Comparison of ENCODE assay signal across 1 cellular context in the genomic region with DNA sequence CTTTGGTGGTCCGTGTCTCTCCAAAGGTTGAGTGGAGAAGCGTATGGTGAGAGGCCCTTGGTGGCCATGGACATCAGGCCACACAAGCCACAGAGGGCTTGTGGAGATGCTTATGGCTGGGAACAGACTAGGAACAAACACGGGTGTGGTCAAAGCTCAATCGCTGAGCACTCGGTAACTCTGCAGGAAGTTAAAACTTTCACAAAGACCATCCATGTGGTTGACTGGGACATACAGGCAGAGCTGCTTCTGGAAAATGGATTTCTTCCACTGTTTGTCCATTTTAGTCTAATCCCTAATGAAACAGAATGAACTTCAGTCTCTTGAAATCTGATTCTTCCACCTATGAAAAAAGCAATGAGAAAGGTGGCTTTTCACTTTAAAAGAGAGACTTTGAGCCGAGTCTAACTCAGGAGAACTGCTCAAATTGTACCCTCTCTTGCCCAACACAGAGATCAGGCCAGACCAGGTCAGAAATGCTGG.
A peak's percentile ranks its signal among the peaks of the same experiment; 100 is the strongest.
TF ChIP-seq lines count a peak whose summit lies in the region.

No MANE protein-coding gene starts in this region.

TF ChIP-seq in HepG2, 621 proteins besides CTCF, POLR2A, EP300 and RAD21 (continued from another document and continues in another):
- TF ChIP-seq, protein P1, sequence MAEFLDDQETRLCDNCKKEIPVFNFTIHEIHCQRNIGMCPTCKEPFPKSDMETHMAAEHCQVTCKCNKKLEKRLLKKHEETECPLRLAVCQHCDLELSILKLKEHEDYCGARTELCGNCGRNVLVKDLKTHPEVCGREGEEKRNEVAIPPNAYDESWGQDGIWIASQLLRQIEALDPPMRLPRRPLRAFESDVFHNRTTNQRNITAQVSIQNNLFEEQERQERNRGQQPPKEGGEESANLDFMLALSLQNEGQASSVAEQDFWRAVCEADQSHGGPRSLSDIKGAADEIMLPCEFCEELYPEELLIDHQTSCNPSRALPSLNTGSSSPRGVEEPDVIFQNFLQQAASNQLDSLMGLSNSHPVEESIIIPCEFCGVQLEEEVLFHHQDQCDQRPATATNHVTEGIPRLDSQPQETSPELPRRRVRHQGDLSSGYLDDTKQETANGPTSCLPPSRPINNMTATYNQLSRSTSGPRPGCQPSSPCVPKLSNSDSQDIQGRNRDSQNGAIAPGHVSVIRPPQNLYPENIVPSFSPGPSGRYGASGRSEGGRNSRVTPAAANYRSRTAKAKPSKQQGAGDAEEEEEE (CRISPR knock-in tag; IDR thresholded peaks at IDR 0.05; ENCODE audit: borderline replicate concordance): no peak
- no peak for TF ChIP-seq SMARCC2 (IDR thresholded peaks at IDR 0.05)
- TF ChIP-seq ETV5 (CRISPR knock-in tag; IDR thresholded peaks at IDR 0.05; ENCODE audit: borderline replicate concordance): peak; percentile 31; the same call in 1 of the 2 replicates
- TF ChIP-seq, protein P2, sequence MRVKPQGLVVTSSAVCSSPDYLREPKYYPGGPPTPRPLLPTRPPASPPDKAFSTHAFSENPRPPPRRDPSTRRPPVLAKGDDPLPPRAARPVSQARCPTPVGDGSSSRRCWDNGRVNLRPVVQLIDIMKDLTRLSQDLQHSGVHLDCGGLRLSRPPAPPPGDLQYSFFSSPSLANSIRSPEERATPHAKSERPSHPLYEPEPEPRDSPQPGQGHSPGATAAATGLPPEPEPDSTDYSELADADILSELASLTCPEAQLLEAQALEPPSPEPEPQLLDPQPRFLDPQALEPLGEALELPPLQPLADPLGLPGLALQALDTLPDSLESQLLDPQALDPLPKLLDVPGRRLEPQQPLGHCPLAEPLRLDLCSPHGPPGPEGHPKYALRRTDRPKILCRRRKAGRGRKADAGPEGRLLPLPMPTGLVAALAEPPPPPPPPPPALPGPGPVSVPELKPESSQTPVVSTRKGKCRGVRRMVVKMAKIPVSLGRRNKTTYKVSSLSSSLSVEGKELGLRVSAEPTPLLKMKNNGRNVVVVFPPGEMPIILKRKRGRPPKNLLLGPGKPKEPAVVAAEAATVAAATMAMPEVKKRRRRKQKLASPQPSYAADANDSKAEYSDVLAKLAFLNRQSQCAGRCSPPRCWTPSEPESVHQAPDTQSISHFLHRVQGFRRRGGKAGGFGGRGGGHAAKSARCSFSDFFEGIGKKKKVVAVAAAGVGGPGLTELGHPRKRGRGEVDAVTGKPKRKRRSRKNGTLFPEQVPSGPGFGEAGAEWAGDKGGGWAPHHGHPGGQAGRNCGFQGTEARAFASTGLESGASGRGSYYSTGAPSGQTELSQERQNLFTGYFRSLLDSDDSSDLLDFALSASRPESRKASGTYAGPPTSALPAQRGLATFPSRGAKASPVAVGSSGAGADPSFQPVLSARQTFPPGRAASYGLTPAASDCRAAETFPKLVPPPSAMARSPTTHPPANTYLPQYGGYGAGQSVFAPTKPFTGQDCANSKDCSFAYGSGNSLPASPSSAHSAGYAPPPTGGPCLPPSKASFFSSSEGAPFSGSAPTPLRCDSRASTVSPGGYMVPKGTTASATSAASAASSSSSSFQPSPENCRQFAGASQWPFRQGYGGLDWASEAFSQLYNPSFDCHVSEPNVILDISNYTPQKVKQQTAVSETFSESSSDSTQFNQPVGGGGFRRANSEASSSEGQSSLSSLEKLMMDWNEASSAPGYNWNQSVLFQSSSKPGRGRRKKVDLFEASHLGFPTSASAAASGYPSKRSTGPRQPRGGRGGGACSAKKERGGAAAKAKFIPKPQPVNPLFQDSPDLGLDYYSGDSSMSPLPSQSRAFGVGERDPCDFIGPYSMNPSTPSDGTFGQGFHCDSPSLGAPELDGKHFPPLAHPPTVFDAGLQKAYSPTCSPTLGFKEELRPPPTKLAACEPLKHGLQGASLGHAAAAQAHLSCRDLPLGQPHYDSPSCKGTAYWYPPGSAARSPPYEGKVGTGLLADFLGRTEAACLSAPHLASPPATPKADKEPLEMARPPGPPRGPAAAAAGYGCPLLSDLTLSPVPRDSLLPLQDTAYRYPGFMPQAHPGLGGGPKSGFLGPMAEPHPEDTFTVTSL (CRISPR knock-in tag; IDR thresholded peaks at IDR 0.05; ENCODE audit: borderline replicate concordance): peak; percentile 37; the same call in 1 of the 2 replicates
- TF ChIP-seq TMF1 (CRISPR knock-in tag; IDR thresholded peaks at IDR 0.05; ENCODE audit: low read depth): no peak
- TF ChIP-seq HNF4G (IDR thresholded peaks at IDR 0.05; ENCODE audit: borderline replicate concordance, low read depth, low read length): peak; percentile 78
- TF ChIP-seq HNF4G (CRISPR knock-in tag; IDR thresholded peaks at IDR 0.05; ENCODE audit: borderline replicate concordance, low read depth): no peak; the same call in 1 of the 2 replicates
- TF ChIP-seq DPF2 (CRISPR knock-in tag; IDR thresholded peaks at IDR 0.05; ENCODE audit: borderline replicate concordance, low read depth): peak; percentile 60; the same call in 1 of the 2 replicates
- TF ChIP-seq ZBTB38 (CRISPR knock-in tag; IDR thresholded peaks at IDR 0.05): peak; percentile 55; the same call in 1 of the 2 replicates
- no peak for TF ChIP-seq REXO4 (CRISPR knock-in tag; IDR thresholded peaks at IDR 0.05; ENCODE audit: borderline replicate concordance)
- no peak for TF ChIP-seq SRSF9 (IDR thresholded peaks at IDR 0.05; ENCODE audit: borderline replicate concordance, insufficient read depth, low read depth, low read length, poor library complexity, severe bottlenecking)
- TF ChIP-seq ZNF556 (CRISPR knock-in tag; IDR thresholded peaks at IDR 0.05; ENCODE audit: borderline replicate concordance): peak; percentile 33; the same call in 1 of the 2 replicates
- peak; percentile 52; the same call in 1 of the 2 replicates for TF ChIP-seq RFXAP (CRISPR knock-in tag; IDR thresholded peaks at IDR 0.05; ENCODE audit: borderline replicate concordance)
- TF ChIP-seq ZNF616 (CRISPR knock-in tag; IDR thresholded peaks at IDR 0.05; ENCODE audit: low read depth): no peak
- no peak for TF ChIP-seq MBD4 (IDR thresholded peaks at IDR 0.05; ENCODE audit: borderline replicate concordance, low read length)
- TF ChIP-seq RXRB (CRISPR knock-in tag; IDR thresholded peaks at IDR 0.05; ENCODE audit: borderline replicate concordance): 0 out of 2 replicates have a peak, but pooled peaks have one; percentile 12
- TF ChIP-seq, protein P3, sequence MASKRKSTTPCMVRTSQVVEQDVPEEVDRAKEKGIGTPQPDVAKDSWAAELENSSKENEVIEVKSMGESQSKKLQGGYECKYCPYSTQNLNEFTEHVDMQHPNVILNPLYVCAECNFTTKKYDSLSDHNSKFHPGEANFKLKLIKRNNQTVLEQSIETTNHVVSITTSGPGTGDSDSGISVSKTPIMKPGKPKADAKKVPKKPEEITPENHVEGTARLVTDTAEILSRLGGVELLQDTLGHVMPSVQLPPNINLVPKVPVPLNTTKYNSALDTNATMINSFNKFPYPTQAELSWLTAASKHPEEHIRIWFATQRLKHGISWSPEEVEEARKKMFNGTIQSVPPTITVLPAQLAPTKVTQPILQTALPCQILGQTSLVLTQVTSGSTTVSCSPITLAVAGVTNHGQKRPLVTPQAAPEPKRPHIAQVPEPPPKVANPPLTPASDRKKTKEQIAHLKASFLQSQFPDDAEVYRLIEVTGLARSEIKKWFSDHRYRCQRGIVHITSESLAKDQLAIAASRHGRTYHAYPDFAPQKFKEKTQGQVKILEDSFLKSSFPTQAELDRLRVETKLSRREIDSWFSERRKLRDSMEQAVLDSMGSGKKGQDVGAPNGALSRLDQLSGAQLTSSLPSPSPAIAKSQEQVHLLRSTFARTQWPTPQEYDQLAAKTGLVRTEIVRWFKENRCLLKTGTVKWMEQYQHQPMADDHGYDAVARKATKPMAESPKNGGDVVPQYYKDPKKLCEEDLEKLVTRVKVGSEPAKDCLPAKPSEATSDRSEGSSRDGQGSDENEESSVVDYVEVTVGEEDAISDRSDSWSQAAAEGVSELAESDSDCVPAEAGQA (IDR thresholded peaks at IDR 0.05; ENCODE audit: low read depth): no peak
- TF ChIP-seq, protein P3 (CRISPR knock-in tag; IDR thresholded peaks at IDR 0.05; ENCODE audit: borderline replicate concordance): no peak
- TF ChIP-seq PITX1 (CRISPR knock-in tag; IDR thresholded peaks at IDR 0.05): peak; percentile 90
- TF ChIP-seq SALL2 (CRISPR knock-in tag; IDR thresholded peaks at IDR 0.05): no peak
- TF ChIP-seq, protein P4, sequence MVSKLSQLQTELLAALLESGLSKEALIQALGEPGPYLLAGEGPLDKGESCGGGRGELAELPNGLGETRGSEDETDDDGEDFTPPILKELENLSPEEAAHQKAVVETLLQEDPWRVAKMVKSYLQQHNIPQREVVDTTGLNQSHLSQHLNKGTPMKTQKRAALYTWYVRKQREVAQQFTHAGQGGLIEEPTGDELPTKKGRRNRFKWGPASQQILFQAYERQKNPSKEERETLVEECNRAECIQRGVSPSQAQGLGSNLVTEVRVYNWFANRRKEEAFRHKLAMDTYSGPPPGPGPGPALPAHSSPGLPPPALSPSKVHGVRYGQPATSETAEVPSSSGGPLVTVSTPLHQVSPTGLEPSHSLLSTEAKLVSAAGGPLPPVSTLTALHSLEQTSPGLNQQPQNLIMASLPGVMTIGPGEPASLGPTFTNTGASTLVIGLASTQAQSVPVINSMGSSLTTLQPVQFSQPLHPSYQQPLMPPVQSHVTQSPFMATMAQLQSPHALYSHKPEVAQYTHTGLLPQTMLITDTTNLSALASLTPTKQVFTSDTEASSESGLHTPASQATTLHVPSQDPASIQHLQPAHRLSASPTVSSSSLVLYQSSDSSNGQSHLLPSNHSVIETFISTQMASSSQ (IDR thresholded peaks at IDR 0.05; ENCODE audit: low read depth): peak; percentile 16; the same call in 1 of the 2 replicates
- TF ChIP-seq, protein P4 (CRISPR knock-in tag; IDR thresholded peaks at IDR 0.05; ENCODE audit: borderline replicate concordance): peak; percentile 36; the same call in 1 of the 2 replicates
- TF ChIP-seq, protein P5, sequence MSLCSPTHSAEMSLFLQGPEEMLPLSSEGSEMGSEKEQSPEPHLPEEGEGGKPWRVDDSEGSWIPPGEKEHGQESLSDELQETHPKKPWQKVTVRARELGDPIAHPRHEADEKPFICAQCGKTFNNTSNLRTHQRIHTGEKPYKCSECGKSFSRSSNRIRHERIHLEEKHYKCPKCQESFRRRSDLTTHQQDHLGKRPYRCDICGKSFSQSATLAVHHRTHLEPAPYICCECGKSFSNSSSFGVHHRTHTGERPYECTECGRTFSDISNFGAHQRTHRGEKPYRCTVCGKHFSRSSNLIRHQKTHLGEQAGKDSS (CRISPR knock-in tag; IDR thresholded peaks at IDR 0.05; ENCODE audit: borderline replicate concordance, low read depth): 0 out of 2 replicates have a peak, but pooled peaks have one; percentile 45
- no peak for TF ChIP-seq ATF7 (IDR thresholded peaks at IDR 0.05)
- 0 out of 2 replicates have a peak, but pooled peaks have one; percentile 30 for TF ChIP-seq ATF7 (CRISPR knock-in tag; IDR thresholded peaks at IDR 0.05)
- TF ChIP-seq, protein P6, sequence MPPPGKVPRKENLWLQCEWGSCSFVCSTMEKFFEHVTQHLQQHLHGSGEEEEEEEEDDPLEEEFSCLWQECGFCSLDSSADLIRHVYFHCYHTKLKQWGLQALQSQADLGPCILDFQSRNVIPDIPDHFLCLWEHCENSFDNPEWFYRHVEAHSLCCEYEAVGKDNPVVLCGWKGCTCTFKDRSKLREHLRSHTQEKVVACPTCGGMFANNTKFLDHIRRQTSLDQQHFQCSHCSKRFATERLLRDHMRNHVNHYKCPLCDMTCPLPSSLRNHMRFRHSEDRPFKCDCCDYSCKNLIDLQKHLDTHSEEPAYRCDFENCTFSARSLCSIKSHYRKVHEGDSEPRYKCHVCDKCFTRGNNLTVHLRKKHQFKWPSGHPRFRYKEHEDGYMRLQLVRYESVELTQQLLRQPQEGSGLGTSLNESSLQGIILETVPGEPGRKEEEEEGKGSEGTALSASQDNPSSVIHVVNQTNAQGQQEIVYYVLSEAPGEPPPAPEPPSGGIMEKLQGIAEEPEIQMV (CRISPR knock-in tag; IDR thresholded peaks at IDR 0.05; ENCODE audit: low read depth): peak; percentile 82
- TF ChIP-seq ZNF747 (CRISPR knock-in tag; IDR thresholded peaks at IDR 0.05; ENCODE audit: borderline replicate concordance): no peak
- TF ChIP-seq, protein P7, sequence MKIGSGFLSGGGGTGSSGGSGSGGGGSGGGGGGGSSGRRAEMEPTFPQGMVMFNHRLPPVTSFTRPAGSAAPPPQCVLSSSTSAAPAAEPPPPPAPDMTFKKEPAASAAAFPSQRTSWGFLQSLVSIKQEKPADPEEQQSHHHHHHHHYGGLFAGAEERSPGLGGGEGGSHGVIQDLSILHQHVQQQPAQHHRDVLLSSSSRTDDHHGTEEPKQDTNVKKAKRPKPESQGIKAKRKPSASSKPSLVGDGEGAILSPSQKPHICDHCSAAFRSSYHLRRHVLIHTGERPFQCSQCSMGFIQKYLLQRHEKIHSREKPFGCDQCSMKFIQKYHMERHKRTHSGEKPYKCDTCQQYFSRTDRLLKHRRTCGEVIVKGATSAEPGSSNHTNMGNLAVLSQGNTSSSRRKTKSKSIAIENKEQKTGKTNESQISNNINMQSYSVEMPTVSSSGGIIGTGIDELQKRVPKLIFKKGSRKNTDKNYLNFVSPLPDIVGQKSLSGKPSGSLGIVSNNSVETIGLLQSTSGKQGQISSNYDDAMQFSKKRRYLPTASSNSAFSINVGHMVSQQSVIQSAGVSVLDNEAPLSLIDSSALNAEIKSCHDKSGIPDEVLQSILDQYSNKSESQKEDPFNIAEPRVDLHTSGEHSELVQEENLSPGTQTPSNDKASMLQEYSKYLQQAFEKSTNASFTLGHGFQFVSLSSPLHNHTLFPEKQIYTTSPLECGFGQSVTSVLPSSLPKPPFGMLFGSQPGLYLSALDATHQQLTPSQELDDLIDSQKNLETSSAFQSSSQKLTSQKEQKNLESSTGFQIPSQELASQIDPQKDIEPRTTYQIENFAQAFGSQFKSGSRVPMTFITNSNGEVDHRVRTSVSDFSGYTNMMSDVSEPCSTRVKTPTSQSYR (CRISPR knock-in tag; IDR thresholded peaks at IDR 0.05; ENCODE audit: borderline replicate concordance): no peak
